In genomic region chr9:3186751-3187150, GRCh38 we compare ENCODE assay signal across 31 cellular contexts.
"Had no signal": no experiment of that assay in that cellular context is flagged by ENCODE, and none has a peak within 500 bp of the region (broad histone marks: within the 10 kb centered on the region; RNA-seq: fewer than 3 reads in every experiment).

No MANE protein-coding gene starts in this region.

- H3K4me3 Mint-ChIP-seq: activated CD4-positive, alpha-beta memory T cell treated with anti-CD3 and anti-CD28 coated beads, Interleukin-2, amount 10 ng/mL, durations not matched to agents 7 days and 5 days; activated CD4-positive, alpha-beta T cell treated with anti-CD3 and anti-CD28 coated beads for 36 hours; activated CD4-positive, alpha-beta T cell treated with anti-CD3 and anti-CD28 coated beads, Interleukin-2, amount 10 ng/mL, durations not matched to agents 7 days and 5 days; activated CD8-positive, alpha-beta memory T cell treated with anti-CD3 and anti-CD28 coated beads, Interleukin-2, amount 10 ng/mL, durations not matched to agents 7 days and 5 days; activated CD8-positive, alpha-beta T cell treated with anti-CD3 and anti-CD28 coated beads, Interleukin-2, amount 10 ng/mL, durations not matched to agents 7 days and 5 days; activated naive CD4-positive, alpha-beta T cell treated with anti-CD3 and anti-CD28 coated beads, Interleukin-2, amount 10 ng/mL, durations not matched to agents 7 days and 5 days; activated naive CD4-positive, alpha-beta T cell treated with anti-CD3 and anti-CD28 coated beads, Interleukin-2, amount 50 U/mL, for 24 hours; activated naive CD8-positive, alpha-beta T cell; activated naive CD8-positive, alpha-beta T cell treated with anti-CD3 and anti-CD28 coated beads, Interleukin-2, amount 10 ng/mL, durations not matched to agents 7 days and 5 days; activated naive CD8-positive, alpha-beta T cell treated with anti-CD3 and anti-CD28 coated beads, Interleukin-2, amount 50 U/mL, for 24 hours; activated T-cell treated with anti-CD3 and anti-CD28 coated beads, Interleukin-2, amount 50 U/mL, for 24 hours; T-cell; T-helper 17 cell had no signal

- H3K9me3 Mint-ChIP-seq: activated CD4-positive, alpha-beta memory T cell treated with anti-CD3 and anti-CD28 coated beads, Interleukin-2, amount 10 ng/mL, durations not matched to agents 7 days and 5 days; activated CD4-positive, alpha-beta T cell treated with anti-CD3 and anti-CD28 coated beads, Interleukin-2, amount 10 ng/mL, durations not matched to agents 7 days and 5 days; activated naive CD4-positive, alpha-beta T cell treated with anti-CD3 and anti-CD28 coated beads, Interleukin-2, amount 10 ng/mL, durations not matched to agents 7 days and 5 days; activated naive CD4-positive, alpha-beta T cell treated with anti-CD3 and anti-CD28 coated beads, Interleukin-2, amount 50 U/mL, for 24 hours; activated naive CD8-positive, alpha-beta T cell treated with anti-CD3 and anti-CD28 coated beads, Interleukin-2, amount 10 ng/mL, durations not matched to agents 7 days and 5 days; activated naive CD8-positive, alpha-beta T cell treated with anti-CD3 and anti-CD28 coated beads, Interleukin-2, amount 50 U/mL, for 24 hours; activated T-cell treated with anti-CD3 and anti-CD28 coated beads, Interleukin-2, amount 50 U/mL, for 24 hours; activated T-helper 2 cell treated with anti-CD3 and anti-CD28 coated beads, Interferon-gamma antibody, Interleukin-2, Interleukin-4, amounts not matched to agents 10 μg/mL and 5 μg/mL and 100 μg/mL, durations not matched to agents 14 hours and 24 hours and 36 hours; T-cell had no signal

- H3K36me3 ChIP-seq: brain microvascular endothelial cell, breast epithelium had no signal

- H3K27ac ChIP-seq: body of pancreas, brain microvascular endothelial cell, breast epithelium, VCaP had no signal

- H3K4me3 ChIP-seq: body of pancreas, breast epithelium had no signal

- H3K27ac Mint-ChIP-seq: activated CD4-positive, alpha-beta memory T cell treated with anti-CD3 and anti-CD28 coated beads, Interleukin-2, amount 10 ng/mL, durations not matched to agents 7 days and 5 days; activated CD4-positive, alpha-beta T cell treated with anti-CD3 and anti-CD28 coated beads for 36 hours; activated CD4-positive, alpha-beta T cell treated with anti-CD3 and anti-CD28 coated beads, Interleukin-2, amount 10 ng/mL, durations not matched to agents 7 days and 5 days; activated CD8-positive, alpha-beta memory T cell treated with anti-CD3 and anti-CD28 coated beads, Interleukin-2, amount 10 ng/mL, durations not matched to agents 7 days and 5 days; activated CD8-positive, alpha-beta T cell treated with anti-CD3 and anti-CD28 coated beads, Interleukin-2, amount 10 ng/mL, durations not matched to agents 7 days and 5 days; activated naive CD4-positive, alpha-beta T cell treated with anti-CD3 and anti-CD28 coated beads, Interleukin-2, amount 10 ng/mL, durations not matched to agents 7 days and 5 days; activated naive CD4-positive, alpha-beta T cell treated with anti-CD3 and anti-CD28 coated beads, Interleukin-2, amount 50 U/mL, for 24 hours; activated naive CD8-positive, alpha-beta T cell; activated naive CD8-positive, alpha-beta T cell treated with anti-CD3 and anti-CD28 coated beads, Interleukin-2, amount 10 ng/mL, durations not matched to agents 7 days and 5 days; activated naive CD8-positive, alpha-beta T cell treated with anti-CD3 and anti-CD28 coated beads, Interleukin-2, amount 50 U/mL, for 24 hours; activated T-cell treated with anti-CD3 and anti-CD28 coated beads, Interleukin-2, amount 50 U/mL, for 24 hours; activated T-helper 2 cell treated with anti-CD3 and anti-CD28 coated beads, Interferon-gamma antibody, Interleukin-2, Interleukin-4, amounts not matched to agents 10 μg/mL and 5 μg/mL and 100 μg/mL, durations not matched to agents 14 hours and 24 hours and 36 hours; T-cell; T-helper 17 cell had no signal

- H3K4me1 ChIP-seq: breast epithelium had no signal

- H3K36me3 Mint-ChIP-seq: activated CD8-positive, alpha-beta memory T cell treated with anti-CD3 and anti-CD28 coated beads, Interleukin-2, amount 10 ng/mL, durations not matched to agents 7 days and 5 days; activated naive CD4-positive, alpha-beta T cell treated with anti-CD3 and anti-CD28 coated beads, Interleukin-2, amount 10 ng/mL, durations not matched to agents 7 days and 5 days; activated naive CD4-positive, alpha-beta T cell treated with anti-CD3 and anti-CD28 coated beads, Interleukin-2, amount 50 U/mL, for 24 hours; activated naive CD8-positive, alpha-beta T cell; activated naive CD8-positive, alpha-beta T cell treated with anti-CD3 and anti-CD28 coated beads, Interleukin-2, amount 10 ng/mL, durations not matched to agents 7 days and 5 days; T-cell had no signal

- ATAC-seq: activated CD4-positive, alpha-beta T cell treated with anti-CD3 and anti-CD28 coated beads for 36 hours; activated CD4-positive, CD25-positive, alpha-beta regulatory T cell treated with anti-CD3 and anti-CD28 coated beads, Interleukin-2, amount 50 U/mL, for 24 hours; activated CD8-positive, alpha-beta memory T cell treated with anti-CD3 and anti-CD28 coated beads, Interleukin-2, amount 10 ng/mL, durations not matched to agents 7 days and 5 days; activated CD8-positive, alpha-beta T cell treated with anti-CD3 and anti-CD28 coated beads, Interleukin-2, amount 10 ng/mL, durations not matched to agents 7 days and 5 days; activated naive CD8-positive, alpha-beta T cell treated with anti-CD3 and anti-CD28 coated beads, Interleukin-2, amount 50 U/mL, for 24 hours; body of pancreas; T-cell; T-helper 17 cell had no signal

- H3K9me3 ChIP-seq: body of pancreas, breast epithelium had no signal

- H3K4me1 Mint-ChIP-seq: activated CD4-positive, alpha-beta memory T cell treated with anti-CD3 and anti-CD28 coated beads, Interleukin-2, amount 10 ng/mL, durations not matched to agents 7 days and 5 days; activated CD4-positive, alpha-beta T cell treated with anti-CD3 and anti-CD28 coated beads, Interleukin-2, amount 10 ng/mL, durations not matched to agents 7 days and 5 days; activated naive CD4-positive, alpha-beta T cell treated with anti-CD3 and anti-CD28 coated beads, Interleukin-2, amount 10 ng/mL, durations not matched to agents 7 days and 5 days; activated naive CD8-positive, alpha-beta T cell treated with anti-CD3 and anti-CD28 coated beads, Interleukin-2, amount 10 ng/mL, durations not matched to agents 7 days and 5 days had no signal

- DNase-seq: activated CD4-positive, alpha-beta memory T cell treated with anti-CD3 and anti-CD28 coated beads, Interleukin-2, amount 10 ng/mL, durations not matched to agents 7 days and 5 days; activated CD4-positive, alpha-beta T cell treated with anti-CD3 and anti-CD28 coated beads for 1 hour; activated CD4-positive, alpha-beta T cell treated with anti-CD3 and anti-CD28 coated beads for 36 hours; activated CD4-positive, alpha-beta T cell treated with anti-CD3 and anti-CD28 coated beads for 48 hours; activated CD4-positive, alpha-beta T cell treated with anti-CD3 and anti-CD28 coated beads, Interleukin-2, amount 10 ng/mL, durations not matched to agents 7 days and 5 days; activated CD4-positive, alpha-beta T cell treated with anti-CD3 and anti-CD28 coated beads, Interleukin-2, amount 50 U/mL, for 48 hours; activated CD4-positive, CD25-positive, alpha-beta regulatory T cell; activated CD8-positive, alpha-beta memory T cell treated with anti-CD3 and anti-CD28 coated beads for 24 hours; activated CD8-positive, alpha-beta memory T cell treated with anti-CD3 and anti-CD28 coated beads, Interleukin-2, amount 10 ng/mL, durations not matched to agents 7 days and 5 days; activated CD8-positive, alpha-beta memory T cell treated with anti-CD3 and anti-CD28 coated beads, Interleukin-2, amount 50 U/mL, for 48 hours; activated CD8-positive, alpha-beta T cell treated with anti-CD3 and anti-CD28 coated beads, Interleukin-2, amount 10 ng/mL, durations not matched to agents 7 days and 5 days; activated effector memory CD4-positive, alpha-beta T cell treated with Interleukin-2 at 50 U/mL for 16 hours; activated gamma-delta T cell; activated naive CD4-positive, alpha-beta T cell treated with anti-CD3 and anti-CD28 coated beads, Interleukin-2, amount 10 ng/mL, durations not matched to agents 7 days and 5 days; activated naive CD4-positive, alpha-beta T cell treated with Interleukin-2 at 50 U/mL for 16 hours; activated naive CD8-positive, alpha-beta T cell treated with anti-CD3 and anti-CD28 coated beads, Interleukin-2, amount 10 ng/mL, durations not matched to agents 7 days and 5 days; activated naive CD8-positive, alpha-beta T cell treated with anti-CD3 and anti-CD28 coated beads, Interleukin-2, amount 50 U/mL, for 24 hours; activated T-cell treated with anti-CD3 and anti-CD28 coated beads, Interleukin-2, amount 50 U/mL, for 24 hours; activated T-cell treated with anti-CD3 and anti-CD28 coated beads, Interleukin-2, amount 50 U/mL, for 48 hours; aorta; body of pancreas; brain microvascular endothelial cell; central memory CD4-positive, alpha-beta T cell; T-cell; T-helper 17 cell had no signal

- H3K27me3 ChIP-seq: body of pancreas, breast epithelium had no signal
